ENCODE assay signal across 1 cellular context in the genomic region with DNA sequence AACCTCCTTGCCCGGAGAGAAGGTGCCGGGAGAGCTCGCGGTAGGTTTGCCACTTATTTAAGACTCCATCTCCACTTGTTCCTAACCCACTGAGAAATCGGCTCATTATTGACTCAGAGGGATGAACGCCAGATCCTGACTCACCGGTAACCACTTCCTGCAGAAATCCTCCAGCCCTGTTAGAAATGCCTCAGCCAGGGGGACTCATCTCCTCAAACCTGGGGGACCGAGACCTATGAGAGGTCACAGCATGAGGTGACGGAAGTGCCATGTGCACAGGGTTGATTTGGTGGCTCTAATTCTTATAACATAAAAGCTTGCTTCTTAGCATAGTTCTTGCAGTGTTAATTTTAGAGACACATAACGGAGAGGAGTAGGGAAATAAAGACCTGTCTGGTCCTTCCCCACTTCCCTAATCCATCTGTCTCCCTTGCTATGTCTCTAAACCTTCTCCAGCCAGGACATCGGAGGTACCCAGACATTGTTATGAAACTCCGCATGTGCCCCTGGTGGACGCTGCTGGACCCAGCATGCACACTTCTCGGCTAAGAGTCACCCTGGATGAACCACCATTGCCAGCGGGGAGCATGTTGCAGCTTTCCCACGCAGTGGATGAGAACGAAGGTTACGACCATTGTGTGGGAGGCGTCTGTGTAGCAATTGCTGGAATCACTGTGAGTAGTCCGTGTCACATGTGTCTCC.
TF ChIP-seq lines count a peak whose summit lies in the region.

No MANE protein-coding gene starts in this region.

TF ChIP-seq in HepG2, 621 proteins besides CTCF, POLR2A, EP300 and RAD21 (continued from another document):
- TF ChIP-seq PTBP1 (IDR thresholded peaks at IDR 0.05; ENCODE audit: low read depth, low read length, poor library complexity, severe bottlenecking), result no peak
- TF ChIP-seq ZFP37 (CRISPR knock-in tag; IDR thresholded peaks at IDR 0.05; ENCODE audit: borderline replicate concordance), result no peak
- TF ChIP-seq ZNF343 (CRISPR knock-in tag; IDR thresholded peaks at IDR 0.05), result no peak
- TF ChIP-seq MYC (CRISPR knock-in tag; IDR thresholded peaks at IDR 0.05; ENCODE audit: borderline replicate concordance), result no peak
- TF ChIP-seq PCBP1 (IDR thresholded peaks at IDR 0.05; ENCODE audit: borderline replicate concordance, low read depth, low read length), result no peak
- no peak for TF ChIP-seq ZNF761 (CRISPR knock-in tag; conservative IDR thresholded peaks at IDR 0.05)
- no peak for TF ChIP-seq IRX3 (CRISPR knock-in tag; IDR thresholded peaks at IDR 0.05; ENCODE audit: borderline replicate concordance, low read depth)
- TF ChIP-seq ZNF772 (CRISPR knock-in tag; IDR thresholded peaks at IDR 0.05), result no peak
- TF ChIP-seq ZFP36L2 (CRISPR knock-in tag; IDR thresholded peaks at IDR 0.05), result no peak
- TF ChIP-seq ZBTB2 (CRISPR knock-in tag; IDR thresholded peaks at IDR 0.05; ENCODE audit: low read depth), result no peak
- TF ChIP-seq GPBP1L1 (CRISPR knock-in tag; IDR thresholded peaks at IDR 0.05), result no peak
- no peak for TF ChIP-seq ELF4 (CRISPR knock-in tag; IDR thresholded peaks at IDR 0.05; ENCODE audit: borderline replicate concordance)
